In the genomic region with DNA sequence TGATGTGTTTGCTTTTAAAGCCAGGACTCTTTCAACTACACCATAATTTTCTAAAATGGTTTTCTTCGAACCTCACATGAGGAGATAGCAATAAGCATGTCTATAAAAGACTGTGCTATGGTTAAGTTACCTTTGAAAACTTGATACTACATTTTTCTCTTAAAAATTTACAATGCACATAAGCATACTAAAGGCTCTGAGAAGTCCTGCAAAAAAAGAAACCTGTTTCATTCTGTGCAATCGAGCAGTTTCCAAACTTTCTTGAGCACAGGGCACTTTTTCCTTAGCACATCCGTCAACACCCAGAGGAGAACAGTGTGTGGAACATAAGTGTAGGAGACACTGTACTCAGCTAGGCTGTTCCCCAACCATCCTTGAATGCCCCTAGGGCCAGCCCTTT, we compare ENCODE assay signal across 33 cellular contexts.
"Had no signal": no experiment of that assay in that cellular context is flagged by ENCODE, and none has a peak within 500 bp of the region (broad histone marks: within the 10 kb centered on the region; RNA-seq: fewer than 3 reads in every experiment).

No MANE protein-coding gene starts in this region.

- H3K4me3 Mint-ChIP-seq: activated B cell treated with CpG ODN at 0.5 μM for 24 hours; activated CD4-positive, alpha-beta memory T cell treated with anti-CD3 and anti-CD28 coated beads for 36 hours; activated CD4-positive, alpha-beta T cell treated with anti-CD3 and anti-CD28 coated beads, Interleukin-2, amount 10 ng/mL, durations not matched to agents 24 days and 14 days; activated CD8-positive, alpha-beta T cell treated with anti-CD3 and anti-CD28 coated beads for 36 hours; activated naive CD4-positive, alpha-beta T cell treated with anti-CD3 and anti-CD28 coated beads for 36 hours; activated naive CD8-positive, alpha-beta T cell treated with anti-CD3 and anti-CD28 coated beads for 36 hours; activated T-cell treated with anti-CD3 and anti-CD28 coated beads, Interleukin-2, amount 50 U/mL, for 4 hours; activated T-cell treated with anti-CD3 and anti-CD28 coated beads, Interleukin-2, amount 50 U/mL, for 72 hours; activated T-helper 1 cell treated with anti-CD3 and anti-CD28 coated beads, Interleukin-12 subunit alpha, Interleukin-12 subunit beta, Interleukin-2, Interleukin-4 antibody, amounts not matched to agents 30 ng/mL and 10 ng/mL and 1 ng/mL, durations not matched to agents 14 hours and 24 hours and 36 hours; activated T-helper 17 cell treated with anti-CD3 and anti-CD28 coated beads, Interleukin-2, amount 50 U/mL, for 72 hours; brain; T-helper 1 cell treated with Interleukin-12 subunit alpha and Interleukin-12 subunit beta and Interleukin-4 antibody, amounts not matched to agents 30 μg/mL and 1 μg/mL, for 36 hours; T-helper 2 cell treated with Interferon-gamma antibody and Interleukin-4, amounts not matched to agents 5 μg/mL and 100 μg/mL, for 36 hours had no signal

- DNase-seq: activated B cell treated with CpG ODN at 0.5 μM for 24 hours; activated CD4-positive, alpha-beta memory T cell treated with anti-CD3 and anti-CD28 coated beads for 36 hours; activated CD4-positive, alpha-beta T cell treated with anti-CD3 and anti-CD28 coated beads for 4 hours; activated CD4-positive, alpha-beta T cell treated with anti-CD3 and anti-CD28 coated beads, Interleukin-2, amount 10 ng/mL, durations not matched to agents 24 days and 14 days; activated CD4-positive, alpha-beta T cell treated with anti-CD3 and anti-CD28 coated beads, Interleukin-2, amount 50 U/mL, for 1 hour; activated CD4-positive, alpha-beta T cell treated with anti-CD3 and anti-CD28 coated beads, Interleukin-2, amount 50 U/mL, for 4 hours; activated CD4-positive, CD25-positive, alpha-beta regulatory T cell treated with anti-CD3 and anti-CD28 coated beads, Interleukin-2, amount 50 U/mL, for 72 hours; activated CD8-positive, alpha-beta memory T cell treated with anti-CD3 and anti-CD28 coated beads, Interleukin-2, amount 50 U/mL, for 4 hours; activated CD8-positive, alpha-beta T cell treated with anti-CD3 and anti-CD28 coated beads for 36 hours; activated effector memory CD4-positive, alpha-beta T cell treated with anti-CD3 and anti-CD28 coated beads, Interleukin-2, amount 50 U/mL, for 16 hours; activated gamma-delta T cell treated with Interleukin-2 at 50 U/mL for 16 hours; activated naive CD4-positive, alpha-beta T cell; activated naive CD4-positive, alpha-beta T cell treated with anti-CD3 and anti-CD28 coated beads for 36 hours; activated naive CD4-positive, alpha-beta T cell treated with anti-CD3 and anti-CD28 coated beads, Interleukin-2, amount 50 U/mL, for 16 hours; activated naive CD8-positive, alpha-beta T cell treated with anti-CD3 and anti-CD28 coated beads for 36 hours; activated T-cell treated with anti-CD3 and anti-CD28 coated beads for 4 hours; activated T-cell treated with anti-CD3 and anti-CD28 coated beads, Interleukin-2, amount 50 U/mL, for 1 hour; activated T-cell treated with anti-CD3 and anti-CD28 coated beads, Interleukin-2, amount 50 U/mL, for 4 hours; activated T-cell treated with anti-CD3 and anti-CD28 coated beads, Interleukin-2, amount 50 U/mL, for 72 hours; amygdala; anterior cingulate cortex; central memory CD4-positive, alpha-beta T cell; T-helper 1 cell; T-helper 2 cell; T-helper 9 cell had no signal

- H3K36me3 Mint-ChIP-seq: activated CD4-positive, alpha-beta memory T cell treated with anti-CD3 and anti-CD28 coated beads for 36 hours; activated naive CD4-positive, alpha-beta T cell treated with anti-CD3 and anti-CD28 coated beads, Interleukin-2, amount 50 U/mL, for 72 hours; activated naive CD8-positive, alpha-beta T cell treated with anti-CD3 and anti-CD28 coated beads for 36 hours; brain had no signal

- H3K4me1 ChIP-seq: ascending aorta had no signal

- H3K27ac Mint-ChIP-seq: activated B cell treated with CpG ODN at 0.5 μM for 24 hours; activated CD4-positive, alpha-beta memory T cell treated with anti-CD3 and anti-CD28 coated beads for 36 hours; activated CD4-positive, alpha-beta T cell treated with anti-CD3 and anti-CD28 coated beads, Interleukin-2, amount 10 ng/mL, durations not matched to agents 24 days and 14 days; activated CD8-positive, alpha-beta T cell treated with anti-CD3 and anti-CD28 coated beads for 36 hours; activated naive CD4-positive, alpha-beta T cell treated with anti-CD3 and anti-CD28 coated beads for 36 hours; activated naive CD4-positive, alpha-beta T cell treated with anti-CD3 and anti-CD28 coated beads, Interleukin-2, amount 50 U/mL, for 72 hours; activated naive CD8-positive, alpha-beta T cell treated with anti-CD3 and anti-CD28 coated beads for 36 hours; activated T-cell treated with anti-CD3 and anti-CD28 coated beads, Interleukin-2, amount 50 U/mL, for 72 hours; activated T-helper 1 cell treated with anti-CD3 and anti-CD28 coated beads, Interleukin-12 subunit alpha, Interleukin-12 subunit beta, Interleukin-2, Interleukin-4 antibody, amounts not matched to agents 30 ng/mL and 10 ng/mL and 1 ng/mL, durations not matched to agents 14 hours and 24 hours and 36 hours; activated T-helper 17 cell treated with anti-CD3 and anti-CD28 coated beads, Interleukin-2, amount 50 U/mL, for 72 hours; T-helper 1 cell treated with Interleukin-12 subunit alpha and Interleukin-12 subunit beta and Interleukin-4 antibody, amounts not matched to agents 30 μg/mL and 1 μg/mL, for 36 hours; T-helper 2 cell treated with Interferon-gamma antibody and Interleukin-4, amounts not matched to agents 5 μg/mL and 100 μg/mL, for 36 hours had no signal

- H3K9me3 ChIP-seq: ascending aorta had no signal

- H3K9me3 Mint-ChIP-seq: activated B cell treated with CpG ODN at 0.5 μM for 24 hours; activated CD4-positive, alpha-beta memory T cell treated with anti-CD3 and anti-CD28 coated beads for 36 hours; activated CD4-positive, alpha-beta T cell treated with anti-CD3 and anti-CD28 coated beads, Interleukin-2, amount 10 ng/mL, durations not matched to agents 24 days and 14 days; activated CD8-positive, alpha-beta T cell treated with anti-CD3 and anti-CD28 coated beads for 36 hours; activated naive CD4-positive, alpha-beta T cell treated with anti-CD3 and anti-CD28 coated beads for 36 hours; activated naive CD4-positive, alpha-beta T cell treated with anti-CD3 and anti-CD28 coated beads, Interleukin-2, amount 50 U/mL, for 72 hours; activated T-cell treated with anti-CD3 and anti-CD28 coated beads, Interleukin-2, amount 50 U/mL, for 4 hours; activated T-helper 1 cell treated with anti-CD3 and anti-CD28 coated beads, Interleukin-12 subunit alpha, Interleukin-12 subunit beta, Interleukin-2, Interleukin-4 antibody, amounts not matched to agents 30 ng/mL and 10 ng/mL and 1 ng/mL, durations not matched to agents 14 hours and 24 hours and 36 hours; activated T-helper 17 cell treated with anti-CD3 and anti-CD28 coated beads, Interleukin-2, amount 50 U/mL, for 72 hours; T-helper 1 cell treated with Interleukin-12 subunit alpha and Interleukin-12 subunit beta and Interleukin-4 antibody, amounts not matched to agents 30 μg/mL and 1 μg/mL, for 36 hours; T-helper 2 cell treated with Interferon-gamma antibody and Interleukin-4, amounts not matched to agents 5 μg/mL and 100 μg/mL, for 36 hours had no signal

- H3K4me1 Mint-ChIP-seq: activated CD4-positive, alpha-beta T cell treated with anti-CD3 and anti-CD28 coated beads, Interleukin-2, amount 10 ng/mL, durations not matched to agents 24 days and 14 days; activated naive CD8-positive, alpha-beta T cell treated with anti-CD3 and anti-CD28 coated beads for 36 hours; activated T-helper 17 cell treated with anti-CD3 and anti-CD28 coated beads, Interleukin-2, amount 50 U/mL, for 72 hours had no signal

- H3K27me3 ChIP-seq: ascending aorta had no signal

- H3K27me3 Mint-ChIP-seq: activated CD4-positive, alpha-beta T cell treated with anti-CD3 and anti-CD28 coated beads, Interleukin-2, amount 10 ng/mL, durations not matched to agents 24 days and 14 days; activated CD8-positive, alpha-beta T cell treated with anti-CD3 and anti-CD28 coated beads for 36 hours; activated T-helper 17 cell treated with anti-CD3 and anti-CD28 coated beads, Interleukin-2, amount 50 U/mL, for 72 hours; brain had no signal

- H3K4me3 ChIP-seq: ascending aorta had no signal

- H3K27ac ChIP-seq: ascending aorta, VCaP had no signal

- H3K36me3 ChIP-seq: ascending aorta had no signal
